ENCODE assay signal across 1 cellular context in the genomic region with DNA sequence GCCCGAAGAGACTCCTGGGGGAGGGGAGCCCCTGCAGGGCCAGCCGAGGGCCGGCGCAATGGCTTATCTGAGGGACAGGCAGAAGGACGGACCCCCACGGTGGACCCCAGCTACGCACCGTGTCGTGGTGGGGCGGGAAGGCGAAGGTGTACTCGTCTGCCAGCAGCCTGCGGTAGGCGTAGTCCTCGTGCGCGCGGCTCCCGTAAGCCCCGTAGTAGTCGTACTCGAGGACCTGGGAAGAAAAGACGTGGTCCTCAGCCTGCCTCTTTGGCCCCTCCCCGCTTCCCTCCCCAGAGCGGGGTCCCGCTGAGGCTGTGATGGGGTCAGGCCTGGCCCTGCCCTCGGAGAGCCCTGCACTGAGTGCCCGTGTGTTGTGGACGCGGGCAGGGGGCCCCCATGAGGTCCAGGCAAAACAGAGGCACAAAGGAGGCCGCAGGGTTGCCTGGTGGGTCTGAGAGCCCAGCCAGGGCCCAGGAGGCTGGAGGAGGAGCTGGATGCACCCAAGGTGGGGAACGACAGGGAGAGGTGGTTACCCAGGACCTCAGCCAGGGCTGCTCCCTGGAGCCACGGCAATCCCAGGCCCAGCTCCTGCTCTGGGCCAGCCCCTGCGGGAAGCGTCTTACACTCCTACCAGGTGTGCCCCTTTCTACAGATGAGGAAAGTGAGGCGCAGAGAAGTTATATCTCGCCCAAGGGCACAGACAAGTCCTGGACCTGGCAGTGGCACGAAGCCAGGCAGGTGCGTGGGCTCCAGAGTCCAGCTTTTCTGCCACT.
TF ChIP-seq lines count a peak whose summit lies in the region.

No MANE protein-coding gene starts in this region.

TF ChIP-seq in WTC11, 78 proteins besides CTCF, POLR2A, EP300 and RAD21 (continued from another document):
- peak; percentile 59; the same call in 1 of the 2 replicates for TF ChIP-seq HMGXB4 (CRISPR knock-in tag; IDR thresholded peaks at IDR 0.05)
- TF ChIP-seq ZNF263 (CRISPR knock-in tag; IDR thresholded peaks at IDR 0.05; ENCODE audit: low read depth): peak; percentile 62; the same call in 1 of the 2 replicates
- TF ChIP-seq ARID4B (CRISPR knock-in tag; IDR thresholded peaks at IDR 0.05; ENCODE audit: borderline replicate concordance): no peak
- no peak for TF ChIP-seq IRF2 (CRISPR knock-in tag; IDR thresholded peaks at IDR 0.05; ENCODE audit: borderline replicate concordance, low read depth)
